Comparison of ENCODE assay signal across 10 cellular contexts in genomic region chr14:64812412-64812811, GRCh38.
DNase-seq lines count a peak whose midpoint lies in the region; ATAC-seq, FAIRE-seq and TF ChIP-seq lines count a peak whose summit lies in the region.
"Had no signal": no experiment of that assay in that cellular context is flagged by ENCODE, and none has a peak within 500 bp of the region (broad histone marks: within the 10 kb centered on the region; RNA-seq: fewer than 3 reads in every experiment).

No MANE protein-coding gene starts in this region.

- peak; percentile 17 for FAIRE-seq in islet of Langerhans (lab: Jason Lieb, UNC)

- H3K27me3 ChIP-seq in prostate gland (replicated peaks; ENCODE audit: insufficient read depth), result no peaks in the 10 kb centered on the region

- H3K4me1 ChIP-seq in prostate gland (replicated peaks), result no peaks in the 10 kb centered on the region

- DNase-seq in activated effector memory CD4-positive, alpha-beta T cell treated with anti-CD3 and anti-CD28 coated beads, Interleukin-2, amount 50 U/mL, for 16 hours, result peak; percentile 76
- no peak for DNase-seq in activated effector memory CD4-positive, alpha-beta T cell treated with Interleukin-2 at 50 U/mL for 16 hours
- DNase-seq in SHP77 treated with DMSO at 0.1 percent for 48 hours (lab: John Stamatoyannopoulos, UW) (peak; percentile 82), ureter (ENCODE audit: low spot score) (peak; percentile 64), left ventricle myocardium superior (no peak), prostate gland (ENCODE audit: low spot score) (no peak)
- DNase-seq: IMR-90 had no signal

- intact Hi-C loops in left ventricle myocardium superior (cut with micrococcal nuclease) (no loop called here), prostate gland (cut with DNase I) (no loop called here)

- no peak for ATAC-seq in HG03196 (IDR thresholded peaks at IDR 0.05; ENCODE audit: unreplicated experiment)
- no peak for ATAC-seq in left ventricle myocardium superior

- WGBS in prostate gland, result 33% methylated on average over 8 of the region's 8 CpGs

- no peak for TF ChIP-seq POLR2A in prostate gland (IDR thresholded peaks at IDR 0.05)

- no peak overlapping the region for H3K4me3 ChIP-seq in prostate gland

- H3K36me3 ChIP-seq in prostate gland, result no peaks in the 10 kb centered on the region

- H3K27ac ChIP-seq in prostate gland, result no peak overlapping the region
- H3K27ac ChIP-seq: C4-2B had no signal

- no peak for TF ChIP-seq CTCF in prostate gland (IDR thresholded peaks at IDR 0.05)

- no peaks in the 10 kb centered on the region for H3K9me3 ChIP-seq in prostate gland

Comparison
In these comparisons a context has a peak if more than half of its experiments do, and no peak if none do; other contexts are left out.
1. DNase-seq: peak in activated effector memory CD4-positive, alpha-beta T cell treated with anti-CD3 and anti-CD28 coated beads, Interleukin-2, amount 50 U/mL, for 16 hours (single experiment), SHP77 treated with DMSO at 0.1 percent for 48 hours (single experiment) and ureter (single experiment); none in activated effector memory CD4-positive, alpha-beta T cell treated with Interleukin-2 at 50 U/mL for 16 hours (single experiment), left ventricle myocardium superior (single experiment) and prostate gland (single experiment).